Comparison of ENCODE assay signal across 8 cellular contexts in the genomic region with DNA sequence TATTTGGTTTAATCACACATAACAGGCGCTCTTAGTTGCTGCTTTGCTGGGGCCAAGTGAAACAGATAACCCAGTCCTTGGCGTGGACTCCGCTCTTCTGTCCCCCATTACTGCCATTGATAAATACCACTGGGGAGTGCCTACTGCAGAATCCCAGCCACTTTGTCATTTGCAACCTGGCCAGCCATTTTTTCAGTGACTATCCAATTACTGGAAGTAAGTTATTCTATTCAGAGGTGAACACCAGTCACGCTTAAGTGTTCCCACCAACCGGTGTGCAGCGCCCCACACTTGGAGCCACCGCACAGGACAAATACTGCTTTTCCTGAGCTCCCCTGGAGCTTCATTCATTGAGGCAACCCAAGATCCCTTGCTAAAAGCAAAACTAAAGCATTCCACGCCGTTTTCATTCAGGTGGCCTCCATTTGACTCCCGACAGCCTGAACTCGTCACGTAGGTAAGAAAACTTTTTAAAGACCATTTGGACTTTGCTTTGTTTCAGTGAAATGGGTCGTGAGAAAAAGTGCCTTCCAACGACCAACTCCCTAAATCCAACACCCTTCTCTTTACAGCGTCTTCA. TPM values are rescaled to one million over a fixed set of nuclear protein-coding genes. Genes with fewer than 3 reads are reported as not detected.
DNase-seq lines count a peak whose midpoint lies in the region; ATAC-seq and TF ChIP-seq lines count a peak whose summit lies in the region.

No MANE protein-coding gene starts in this region.

- peak overlapping the region; percentile 83 for H3K4me3 ChIP-seq in adipocyte (ENCODE audit: low read length)
- H3K4me3 ChIP-seq in liver (ENCODE audit: low read depth in 1 of 3, low read length in 3 of 3), result peak overlapping the region; percentile 62 to 95 (median 75)
- peak overlapping the region; percentile 71 to 93 (median 89) for H3K4me3 ChIP-seq in upper lobe of left lung

- no peak for TF ChIP-seq POLR2A in upper lobe of left lung (IDR thresholded peaks at IDR 0.05)

- H3K27me3 ChIP-seq in adipocyte (replicated peaks; ENCODE audit: control insufficient read depth, insufficient read depth, low read length) (no peaks in the 10 kb centered on the region), liver (ENCODE audit: control insufficient read depth in 4 of 4, insufficient read depth in 4 of 4, low read length in 3 of 4) (no peaks in the 10 kb centered on the region), upper lobe of left lung (no peaks in the 10 kb centered on the region)

- H3K4me1 Mint-ChIP-seq in activated naive CD4-positive, alpha-beta T cell treated with anti-CD3 and anti-CD28 coated beads, Interleukin-2, amount 50 U/mL, for 24 hours, result peaks cover 60% of the 10 kb centered on the region

- H3K9ac ChIP-seq in adipocyte (ENCODE audit: low read length), result peak overlapping the region; percentile 85
- H3K9ac ChIP-seq in liver (ENCODE audit: low read depth in 1 of 2, low read length in 2 of 2), result peak overlapping the region; percentile 8 to 77

- no peak for DNase-seq in activated naive CD4-positive, alpha-beta T cell (lab: John Stamatoyannopoulos, UW)
- DNase-seq in adipocyte (ENCODE audit: low read depth) (no peak), upper lobe of left lung (no peak), AG08396 (ENCODE audit: low spot score) (no peak)

- TF ChIP-seq CTCF in liver (IDR thresholded peaks at IDR 0.05; ENCODE audit: low read depth, low read length, missing input control), result no peak
- no peak for TF ChIP-seq CTCF in upper lobe of left lung (IDR thresholded peaks at IDR 0.05)

- H3K27me3 Mint-ChIP-seq in activated naive CD4-positive, alpha-beta T cell treated with anti-CD3 and anti-CD28 coated beads, Interleukin-2, amount 50 U/mL, for 24 hours, result no peaks in the 10 kb centered on the region

- 31% methylated on average over 15 of the region's 15 CpGs for WGBS in liver
- 30 to 33% methylated on average over 15 of the region's 15 CpGs for WGBS in upper lobe of left lung, 2 donors

- peak overlapping the region; percentile 56 to 69 for H3K27ac ChIP-seq in liver (ENCODE audit: low read depth in 1 of 2, low read length in 2 of 2)
- H3K27ac ChIP-seq in upper lobe of left lung, result peak overlapping the region in 2 of 4 donors; percentile 79 to 93

- H3K36me3 ChIP-seq in adipocyte (ENCODE audit: control insufficient read depth, insufficient read depth, low read length, severe bottlenecking), result no peaks in the 10 kb centered on the region
- no peaks in the 10 kb centered on the region for H3K36me3 ChIP-seq in liver (ENCODE audit: control insufficient read depth in 4 of 4, insufficient read depth in 3 of 4, low read depth in 1 of 4, low read length in 3 of 4)
- no peaks in the 10 kb centered on the region for H3K36me3 ChIP-seq in upper lobe of left lung

- TF ChIP-seq RAD21 in liver (IDR thresholded peaks at IDR 0.05), result no peak

- H3K4me3 Mint-ChIP-seq in activated naive CD4-positive, alpha-beta T cell treated with anti-CD3 and anti-CD28 coated beads, Interleukin-2, amount 50 U/mL, for 24 hours, result peak overlapping the region; percentile 99

- H3K4me1 ChIP-seq in adipocyte (ENCODE audit: control insufficient read depth, insufficient read depth, low read length) (peaks cover 55% of the 10 kb centered on the region), liver (ENCODE audit: control insufficient read depth in 4 of 4, insufficient read depth in 4 of 4, low read length in 3 of 4) (peaks cover 14 to 49% (median 40%) of the 10 kb centered on the region in 4 donors), upper lobe of left lung (peaks cover 53 to 62% (median 57%) of the 10 kb centered on the region in 4 donors)

- peak overlapping the region; percentile 97 for H3K27ac Mint-ChIP-seq in activated naive CD4-positive, alpha-beta T cell treated with anti-CD3 and anti-CD28 coated beads, Interleukin-2, amount 50 U/mL, for 24 hours

- no peak for TF ChIP-seq EP300 in upper lobe of left lung (IDR thresholded peaks at IDR 0.05)

- H3K9me3 ChIP-seq in adipocyte (ENCODE audit: control insufficient read depth, low read length), result no peaks in the 10 kb centered on the region
- no peaks in the 10 kb centered on the region for H3K9me3 ChIP-seq in liver (ENCODE audit: control insufficient read depth in 4 of 4, low read length in 3 of 4)
- H3K9me3 ChIP-seq in upper lobe of left lung, result no peaks in the 10 kb centered on the region

- peaks cover 8% of the 10 kb centered on the region for H3K36me3 Mint-ChIP-seq in activated naive CD4-positive, alpha-beta T cell treated with anti-CD3 and anti-CD28 coated beads, Interleukin-2, amount 50 U/mL, for 24 hours

- ATAC-seq in upper lobe of left lung (ENCODE audit: low FRiP score in 2 of 2) (no peak), GM19397 (IDR thresholded peaks at IDR 0.05; ENCODE audit: unreplicated experiment) (no peak), GM19467 (IDR thresholded peaks at IDR 0.05; ENCODE audit: unreplicated experiment) (no peak)

- no peaks in the 10 kb centered on the region for H3K9me3 Mint-ChIP-seq in activated naive CD4-positive, alpha-beta T cell treated with anti-CD3 and anti-CD28 coated beads, Interleukin-2, amount 50 U/mL, for 24 hours

TF ChIP-seq in liver, 16 proteins besides CTCF, POLR2A, EP300 and RAD21:
- no peak for TF ChIP-seq FOXA1 (IDR thresholded peaks at IDR 0.05)
- TF ChIP-seq JUND (IDR thresholded peaks at IDR 0.05), result no peak
- TF ChIP-seq ZBTB33 (IDR thresholded peaks at IDR 0.05), result no peak

RNA-seq across cellular contexts. Expression of gene USP7, which starts 1.8 kb away (rescaled TPM):
- total RNA-seq in liver (10 to 100 TPM; 56.3 to 85.6 TPM), upper lobe of left lung (100 to 1,000 TPM in 1 of 6 donors, 10 to 100 TPM in 5; 68.2 to 122 (median 72.2) TPM)
- 10 to 100 TPM; 13.7 to 19.1 TPM for polyA plus RNA-seq in liver
